Comparison of ENCODE assay signal across 33 cellular contexts in genomic region chr12:71005166-71005565, GRCh38.
"Had no signal": no experiment of that assay in that cellular context is flagged by ENCODE, and none has a peak within 500 bp of the region (broad histone marks: within the 10 kb centered on the region; RNA-seq: fewer than 3 reads in every experiment).

No MANE protein-coding gene starts in this region.

- H3K4me3 Mint-ChIP-seq: activated B cell treated with CpG ODN at 0.5 μM for 24 hours; activated CD4-positive, alpha-beta memory T cell treated with anti-CD3 and anti-CD28 coated beads for 36 hours; activated CD4-positive, alpha-beta memory T cell treated with anti-CD3 and anti-CD28 coated beads, Interleukin-2, amount 10 ng/mL, durations not matched to agents 7 days and 5 days; activated CD4-positive, alpha-beta T cell treated with anti-CD3 and anti-CD28 coated beads for 36 hours; activated CD4-positive, alpha-beta T cell treated with anti-CD3 and anti-CD28 coated beads, Interleukin-2, amount 10 ng/mL, durations not matched to agents 24 days and 14 days; activated CD4-positive, alpha-beta T cell treated with anti-CD3 and anti-CD28 coated beads, Interleukin-2, amount 10 ng/mL, durations not matched to agents 7 days and 5 days; activated CD8-positive, alpha-beta memory T cell treated with anti-CD3 and anti-CD28 coated beads, Interleukin-2, amount 10 ng/mL, durations not matched to agents 7 days and 5 days; activated CD8-positive, alpha-beta T cell treated with anti-CD3 and anti-CD28 coated beads for 36 hours; activated CD8-positive, alpha-beta T cell treated with anti-CD3 and anti-CD28 coated beads, Interleukin-2, amount 10 ng/mL, durations not matched to agents 7 days and 5 days; activated T-cell treated with anti-CD3 and anti-CD28 coated beads, Interleukin-2, amount 50 U/mL, for 24 hours; T-helper 1 cell treated with Interleukin-12 subunit alpha and Interleukin-12 subunit beta and Interleukin-4 antibody, amounts not matched to agents 30 μg/mL and 1 μg/mL, for 36 hours; T-helper 17 cell; WTC11 had no signal

- H3K36me3 ChIP-seq: WERI-Rb-1 had no signal

- H3K27ac Mint-ChIP-seq: activated B cell treated with CpG ODN at 0.5 μM for 24 hours; activated CD4-positive, alpha-beta memory T cell treated with anti-CD3 and anti-CD28 coated beads for 36 hours; activated CD4-positive, alpha-beta memory T cell treated with anti-CD3 and anti-CD28 coated beads, Interleukin-2, amount 10 ng/mL, durations not matched to agents 7 days and 5 days; activated CD4-positive, alpha-beta T cell treated with anti-CD3 and anti-CD28 coated beads for 36 hours; activated CD4-positive, alpha-beta T cell treated with anti-CD3 and anti-CD28 coated beads, Interleukin-2, amount 10 ng/mL, durations not matched to agents 24 days and 14 days; activated CD4-positive, alpha-beta T cell treated with anti-CD3 and anti-CD28 coated beads, Interleukin-2, amount 10 ng/mL, durations not matched to agents 7 days and 5 days; activated CD8-positive, alpha-beta memory T cell treated with anti-CD3 and anti-CD28 coated beads, Interleukin-2, amount 10 ng/mL, durations not matched to agents 7 days and 5 days; activated CD8-positive, alpha-beta T cell treated with anti-CD3 and anti-CD28 coated beads for 36 hours; activated CD8-positive, alpha-beta T cell treated with anti-CD3 and anti-CD28 coated beads, Interleukin-2, amount 10 ng/mL, durations not matched to agents 7 days and 5 days; activated T-cell treated with anti-CD3 and anti-CD28 coated beads, Interleukin-2, amount 50 U/mL, for 24 hours; T-helper 1 cell treated with Interleukin-12 subunit alpha and Interleukin-12 subunit beta and Interleukin-4 antibody, amounts not matched to agents 30 μg/mL and 1 μg/mL, for 36 hours; T-helper 17 cell; WTC11 had no signal

- H3K27me3 Mint-ChIP-seq: activated B cell treated with CpG ODN at 0.5 μM for 24 hours; activated CD4-positive, alpha-beta memory T cell treated with anti-CD3 and anti-CD28 coated beads for 36 hours; activated CD4-positive, alpha-beta memory T cell treated with anti-CD3 and anti-CD28 coated beads, Interleukin-2, amount 10 ng/mL, durations not matched to agents 7 days and 5 days; activated CD4-positive, alpha-beta T cell treated with anti-CD3 and anti-CD28 coated beads for 36 hours; activated CD4-positive, alpha-beta T cell treated with anti-CD3 and anti-CD28 coated beads, Interleukin-2, amount 10 ng/mL, durations not matched to agents 24 days and 14 days; activated CD4-positive, alpha-beta T cell treated with anti-CD3 and anti-CD28 coated beads, Interleukin-2, amount 10 ng/mL, durations not matched to agents 7 days and 5 days; activated CD8-positive, alpha-beta memory T cell treated with anti-CD3 and anti-CD28 coated beads, Interleukin-2, amount 10 ng/mL, durations not matched to agents 7 days and 5 days; activated CD8-positive, alpha-beta T cell treated with anti-CD3 and anti-CD28 coated beads for 36 hours; activated T-cell treated with anti-CD3 and anti-CD28 coated beads, Interleukin-2, amount 50 U/mL, for 24 hours; T-helper 17 cell had no signal

- ATAC-seq: activated CD4-positive, alpha-beta T cell treated with anti-CD3 and anti-CD28 coated beads for 36 hours; activated CD4-positive, CD25-positive, alpha-beta regulatory T cell treated with anti-CD3 and anti-CD28 coated beads, Interleukin-2, amount 50 U/mL, for 24 hours; activated CD8-positive, alpha-beta memory T cell treated with anti-CD3 and anti-CD28 coated beads, Interleukin-2, amount 10 ng/mL, durations not matched to agents 7 days and 5 days; activated CD8-positive, alpha-beta T cell treated with anti-CD3 and anti-CD28 coated beads for 36 hours; activated CD8-positive, alpha-beta T cell treated with anti-CD3 and anti-CD28 coated beads, Interleukin-2, amount 10 ng/mL, durations not matched to agents 7 days and 5 days; T-helper 17 cell; WTC11 had no signal

- H3K4me1 Mint-ChIP-seq: activated B cell treated with CpG ODN at 0.5 μM for 24 hours; activated CD4-positive, alpha-beta memory T cell treated with anti-CD3 and anti-CD28 coated beads, Interleukin-2, amount 10 ng/mL, durations not matched to agents 7 days and 5 days; activated CD4-positive, alpha-beta T cell treated with anti-CD3 and anti-CD28 coated beads for 36 hours; activated CD4-positive, alpha-beta T cell treated with anti-CD3 and anti-CD28 coated beads, Interleukin-2, amount 10 ng/mL, durations not matched to agents 24 days and 14 days; activated CD4-positive, alpha-beta T cell treated with anti-CD3 and anti-CD28 coated beads, Interleukin-2, amount 10 ng/mL, durations not matched to agents 7 days and 5 days; activated CD8-positive, alpha-beta memory T cell treated with anti-CD3 and anti-CD28 coated beads, Interleukin-2, amount 10 ng/mL, durations not matched to agents 7 days and 5 days; T-helper 17 cell had no signal

- H3K9me3 Mint-ChIP-seq: activated B cell treated with CpG ODN at 0.5 μM for 24 hours; activated CD4-positive, alpha-beta memory T cell treated with anti-CD3 and anti-CD28 coated beads for 36 hours; activated CD4-positive, alpha-beta memory T cell treated with anti-CD3 and anti-CD28 coated beads, Interleukin-2, amount 10 ng/mL, durations not matched to agents 7 days and 5 days; activated CD4-positive, alpha-beta T cell treated with anti-CD3 and anti-CD28 coated beads, Interleukin-2, amount 10 ng/mL, durations not matched to agents 24 days and 14 days; activated CD4-positive, alpha-beta T cell treated with anti-CD3 and anti-CD28 coated beads, Interleukin-2, amount 10 ng/mL, durations not matched to agents 7 days and 5 days; activated CD8-positive, alpha-beta T cell treated with anti-CD3 and anti-CD28 coated beads for 36 hours; activated T-cell treated with anti-CD3 and anti-CD28 coated beads, Interleukin-2, amount 50 U/mL, for 24 hours; T-helper 1 cell treated with Interleukin-12 subunit alpha and Interleukin-12 subunit beta and Interleukin-4 antibody, amounts not matched to agents 30 μg/mL and 1 μg/mL, for 36 hours; WTC11 had no signal

- H3K36me3 Mint-ChIP-seq: activated CD4-positive, alpha-beta memory T cell treated with anti-CD3 and anti-CD28 coated beads for 36 hours; activated CD8-positive, alpha-beta memory T cell treated with anti-CD3 and anti-CD28 coated beads, Interleukin-2, amount 10 ng/mL, durations not matched to agents 7 days and 5 days; WTC11 had no signal

- DNase-seq: activated B cell treated with CpG ODN at 0.5 μM for 24 hours; activated CD4-positive, alpha-beta memory T cell treated with anti-CD3 and anti-CD28 coated beads for 36 hours; activated CD4-positive, alpha-beta memory T cell treated with anti-CD3 and anti-CD28 coated beads, Interleukin-2, amount 10 ng/mL, durations not matched to agents 7 days and 5 days; activated CD4-positive, alpha-beta T cell treated with anti-CD3 and anti-CD28 coated beads for 1 hour; activated CD4-positive, alpha-beta T cell treated with anti-CD3 and anti-CD28 coated beads for 36 hours; activated CD4-positive, alpha-beta T cell treated with anti-CD3 and anti-CD28 coated beads for 4 hours; activated CD4-positive, alpha-beta T cell treated with anti-CD3 and anti-CD28 coated beads for 48 hours; activated CD4-positive, alpha-beta T cell treated with anti-CD3 and anti-CD28 coated beads, Interleukin-2, amount 10 ng/mL, durations not matched to agents 24 days and 14 days; activated CD4-positive, alpha-beta T cell treated with anti-CD3 and anti-CD28 coated beads, Interleukin-2, amount 10 ng/mL, durations not matched to agents 7 days and 5 days; activated CD4-positive, alpha-beta T cell treated with anti-CD3 and anti-CD28 coated beads, Interleukin-2, amount 50 U/mL, for 1 hour; activated CD4-positive, alpha-beta T cell treated with anti-CD3 and anti-CD28 coated beads, Interleukin-2, amount 50 U/mL, for 4 hours; activated CD4-positive, alpha-beta T cell treated with anti-CD3 and anti-CD28 coated beads, Interleukin-2, amount 50 U/mL, for 48 hours; activated CD4-positive, CD25-positive, alpha-beta regulatory T cell; activated CD4-positive, CD25-positive, alpha-beta regulatory T cell treated with anti-CD3 and anti-CD28 coated beads, Interleukin-2, amount 50 U/mL, for 72 hours; activated CD8-positive, alpha-beta memory T cell treated with anti-CD3 and anti-CD28 coated beads for 24 hours; activated CD8-positive, alpha-beta memory T cell treated with anti-CD3 and anti-CD28 coated beads, Interleukin-2, amount 10 ng/mL, durations not matched to agents 7 days and 5 days; activated CD8-positive, alpha-beta memory T cell treated with anti-CD3 and anti-CD28 coated beads, Interleukin-2, amount 50 U/mL, for 4 hours; activated CD8-positive, alpha-beta memory T cell treated with anti-CD3 and anti-CD28 coated beads, Interleukin-2, amount 50 U/mL, for 48 hours; activated CD8-positive, alpha-beta T cell treated with anti-CD3 and anti-CD28 coated beads for 36 hours; activated CD8-positive, alpha-beta T cell treated with anti-CD3 and anti-CD28 coated beads, Interleukin-2, amount 10 ng/mL, durations not matched to agents 7 days and 5 days; activated T-cell treated with anti-CD3 and anti-CD28 coated beads for 4 hours; activated T-cell treated with anti-CD3 and anti-CD28 coated beads, Interleukin-2, amount 50 U/mL, for 1 hour; activated T-cell treated with anti-CD3 and anti-CD28 coated beads, Interleukin-2, amount 50 U/mL, for 24 hours; T-helper 1 cell; T-helper 17 cell; T-helper 2 cell; T-helper 9 cell; T1000; WERI-Rb-1 had no signal

- H3K27ac ChIP-seq: VCaP, WERI-Rb-1 had no signal
